ENCODE assay signal across 8 cellular contexts in genomic region chr19:16572332-16573211, GRCh38. TPM values are rescaled to one million over a fixed set of nuclear protein-coding genes. Genes with fewer than 3 reads are reported as not detected.
DNase-seq lines count a peak whose midpoint lies in the region; ATAC-seq lines count a peak whose summit lies in the region.

Gene SLC35E1 (minus strand): TSS chr19:16572415. CDS start chr19:16572364, 51 bp downstream.

- peak; percentile 67 for ATAC-seq in GM21360 (IDR thresholded peaks at IDR 0.05; ENCODE audit: unreplicated experiment)

- H3K36me3 ChIP-seq in effector memory CD4-positive, alpha-beta T cell (ENCODE audit: control insufficient read depth, insufficient read depth, low read length), result peaks cover 27% of the 10 kb centered on the region

- peak within 1 kb of the TSS; percentile 92 for H3K27ac ChIP-seq in effector memory CD4-positive, alpha-beta T cell (ENCODE audit: insufficient read depth, low read length, poor library complexity, severe bottlenecking)

- H3K4me3 ChIP-seq in effector memory CD4-positive, alpha-beta T cell (ENCODE audit: insufficient read depth, low read depth, low read length, poor library complexity, severe bottlenecking), result peak within 1 kb of the TSS; percentile 89

- peaks cover 29% of the 10 kb centered on the region for H3K4me1 ChIP-seq in effector memory CD4-positive, alpha-beta T cell (ENCODE audit: control insufficient read depth, insufficient read depth, low read length, poor library complexity, severe bottlenecking)

- DNase-seq in COR-L47 (lab: John Stamatoyannopoulos, UW) (peak; percentile 92), HT-29 (ENCODE audit: low spot score) (peak; percentile 91), NOMO-1 treated with DMSO at 0.1 percent for 48 hours (lab: John Stamatoyannopoulos, UW; ENCODE audit: unreplicated experiment) (peak; percentile 93), medulla oblongata (ENCODE audit: extremely low spot score) (peak; percentile 97)
- peak; percentile 83 to 84 for DNase-seq in activated CD8-positive, alpha-beta memory T cell treated with anti-CD3 and anti-CD28 coated beads for 4 hours (ENCODE audit: low read depth in 2 of 2)
- peak; percentile 83 to 89 (median 86) for DNase-seq in effector memory CD4-positive, alpha-beta T cell
- DNase-seq in stimulated activated CD4-positive, alpha-beta T cell treated with anti-CD3 and anti-CD28 coated beads, TNF-alpha, amount 100 ng/mL, for 48 hours (ENCODE audit: low read depth in 3 of 3), result peak; percentile 83 to 88 (median 88)

- no peaks in the 10 kb centered on the region for H3K9me3 ChIP-seq in effector memory CD4-positive, alpha-beta T cell (ENCODE audit: control insufficient read depth, low read length)

- no peaks in the 10 kb centered on the region for H3K27me3 ChIP-seq in effector memory CD4-positive, alpha-beta T cell (replicated peaks; ENCODE audit: control insufficient read depth, insufficient read depth, low read length, poor library complexity, severe bottlenecking)

RNA-seq across cellular contexts. Expression of gene SLC35E1, which starts in this region (rescaled TPM):
- total RNA-seq in HT-29 (2014; rRNA removed; shearing (Covaris generic)), result 16.8 and 23.4 TPM in 2 replicates

Comparison
In these comparisons a context has a peak if more than half of its experiments do, and no peak if none do; other contexts are left out.
1. Peak in every context shown above with its lines: DNase-seq, ATAC-seq, H3K4me3 ChIP-seq and H3K27ac ChIP-seq.